13 cellular contexts compared by ENCODE assay signal in genomic region chr6:142874676-142875075, GRCh38.
DNase-seq lines count a peak whose midpoint lies in the region; ATAC-seq, FAIRE-seq and TF ChIP-seq lines count a peak whose summit lies in the region.
"Had no signal": no experiment of that assay in that cellular context is flagged by ENCODE, and none has a peak within 500 bp of the region (broad histone marks: within the 10 kb centered on the region; RNA-seq: fewer than 3 reads in every experiment).

No MANE protein-coding gene starts in this region.

- H3K4me2 ChIP-seq in HepG2 (ENCODE audit: low read depth, low read length), result no peak overlapping the region

- no peak overlapping the region for H3K27ac ChIP-seq in HepG2 (ENCODE audit: extremely low read length, insufficient read depth, low read length)
- H3K27ac ChIP-seq in right lobe of liver, result no peak overlapping the region

- DNase-seq in HepG2 (ENCODE audit: low spot score), result peak; percentile 55
- DNase-seq in right lobe of liver, result no peak
- DNase-seq in T-helper 17 cell, result no peak
- DNase-seq in glomerular visceral epithelial cell (ENCODE audit: extremely low spot score), result peak; percentile 11
- no peak for DNase-seq in hippocampal formation (lab: John Stamatoyannopoulos, UW)
- DNase-seq in RPMI8226, result no peak
- DNase-seq in C1 segment of cervical spinal cord (lab: John Stamatoyannopoulos, UW), result no peak
- no peak for DNase-seq in NOMO-1 treated with DMSO at 0.1 percent for 48 hours (lab: John Stamatoyannopoulos, UW; ENCODE audit: unreplicated experiment)
- DNase-seq: KBM-7, nephron progenitor cell had no signal

- peaks cover 6% of the 10 kb centered on the region for H3K36me3 Mint-ChIP-seq in T-helper 17 cell (ENCODE audit: low read depth)
- H3K36me3 Mint-ChIP-seq: CD14-positive monocyte had no signal

- no peak overlapping the region for H3K4me3 Mint-ChIP-seq in T-helper 17 cell
- H3K4me3 Mint-ChIP-seq: CD14-positive monocyte, nephron progenitor cell had no signal

- H3K4me3 ChIP-seq in HepG2 (replicated peaks in 1 of 3; ENCODE audit: insufficient read depth in 1 of 3, low read depth in 2 of 3, low read length in 3 of 3) (no peak overlapping the region), right lobe of liver (no peak overlapping the region)
- H3K4me3 ChIP-seq: HAP-1 had no signal

- TF ChIP-seq CTCF in HepG2 (CRISPR knock-in tag; IDR thresholded peaks at IDR 0.05) (no peak), right lobe of liver (IDR thresholded peaks at IDR 0.05) (no peak)

- H3K9ac ChIP-seq in HepG2 (ENCODE audit: insufficient read depth, low read depth, low read length), result no peak overlapping the region

- CTCF ChIA-PET in HepG2 (lab: Yijun Ruan, JAX; ENCODE audit: low intra/inter-chr PET ratio, low total read pairs), result no interaction called here

- peak overlapping the region; percentile 99 for H3K27ac Mint-ChIP-seq in T-helper 17 cell
- H3K27ac Mint-ChIP-seq: activated T-helper 2 cell treated with anti-CD3 and anti-CD28 coated beads, Interferon-gamma antibody, Interleukin-2, Interleukin-4, amounts not matched to agents 10 μg/mL and 5 μg/mL and 100 μg/mL, durations not matched to agents 14 hours and 24 hours and 36 hours; nephron progenitor cell had no signal

- peaks cover 5% of the 10 kb centered on the region for H3K79me2 ChIP-seq in HepG2 (ENCODE audit: insufficient read depth, low read length)

- no TSS peak for BruUV-seq in HepG2 (replicated peaks; lab: Mats Ljungman, UMichigan)

- H4K20me1 ChIP-seq in HepG2 (ENCODE audit: insufficient read depth, low read length), result peaks cover 9% of the 10 kb centered on the region; the same call in 1 of the 2 replicates

- H3K36me3 ChIP-seq in HepG2 (replicated peaks in 1 of 2; ENCODE audit: control insufficient read depth in 1 of 2, insufficient read depth in 2 of 2, low read length in 2 of 2), result no peaks in the 10 kb centered on the region
- H3K36me3 ChIP-seq in right lobe of liver, result no peaks in the 10 kb centered on the region
- H3K36me3 ChIP-seq: HAP-1 had no signal

- in situ Hi-C loops in HepG2 (cut with HindIII; ENCODE audit: extremely low pct_ligation_motif_present, low pct_unique_long_range_greater_than_20kb), result no loop called here

- no peak for TF ChIP-seq POLR2A in HepG2 (IDR thresholded peaks at IDR 0.05; ENCODE audit: insufficient read depth in 1 of 2, low read depth in 2 of 2, low read length in 2 of 2)
- TF ChIP-seq POLR2A in right lobe of liver (IDR thresholded peaks at IDR 0.05), result no peak

- H3K4me1 ChIP-seq in HepG2 (ENCODE audit: insufficient read depth, low read length) (peaks cover 41% of the 10 kb centered on the region), right lobe of liver (peaks cover 0 to 21% (median 3%) of the 10 kb centered on the region in 4 donors)
- H3K4me1 ChIP-seq: HAP-1 had no signal

- POLR2A ChIA-PET in HepG2 (lab: Yijun Ruan, JAX), result no interaction called here

- no peaks in the 10 kb centered on the region for H3K27me3 Mint-ChIP-seq in T-helper 17 cell

- TF ChIP-seq EP300 in HepG2 (IDR thresholded peaks at IDR 0.05; ENCODE audit: low read depth in 2 of 2, low read length in 2 of 2) (no peak), HepG2 (CRISPR knock-in tag; IDR thresholded peaks at IDR 0.05; ENCODE audit: borderline replicate concordance) (no peak)

- H3K4me1 Mint-ChIP-seq in T-helper 17 cell, result peaks cover 64% of the 10 kb centered on the region

- H3K9me3 ChIP-seq in HepG2 (ENCODE audit: low read length), result no peaks in the 10 kb centered on the region
- H3K9me3 ChIP-seq in right lobe of liver, result no peaks in the 10 kb centered on the region
- H3K9me3 ChIP-seq in T-helper 17 cell (ENCODE audit: control insufficient read depth, low read length, poor library complexity, severe bottlenecking), result no peaks in the 10 kb centered on the region
- H3K9me3 ChIP-seq: HAP-1 had no signal

- no peak overlapping the region for H2AFZ ChIP-seq in HepG2 (ENCODE audit: low read length)

- H3K27me3 ChIP-seq in HepG2 (ENCODE audit: control insufficient read depth in 1 of 2, insufficient read depth in 2 of 2, low read length in 2 of 2), result no peaks in the 10 kb centered on the region
- H3K27me3 ChIP-seq in right lobe of liver, result no peaks in the 10 kb centered on the region

- intact Hi-C loops in HepG2 (cut with micrococcal nuclease; ENCODE audit: unreplicated experiment), result loop anchor here (1.0 kb wide), 1 partner anchor 51 kb away; no protein-coding TSS in a partner anchor
- intact Hi-C loops in right lobe of liver (cut with DNase I), result no loop called here

- WGBS in HepG2 (ENCODE audit: low lambda C conversion rate), result 0% methylated on average over 1 of the region's 1 CpG
- 14% methylated on average over 1 of the region's 1 CpG for WGBS in right lobe of liver (ENCODE audit: insufficient coverage, low coverage, low lambda C conversion rate, missing lambda C conversion rate)

- no peak for FAIRE-seq in HepG2 (lab: Jason Lieb, UNC)

- TF ChIP-seq RAD21 in HepG2 (CRISPR knock-in tag; IDR thresholded peaks at IDR 0.05), result no peak

- ATAC-seq in HepG2 (peak; percentile 43; the same call in 1 of the 3 replicates), right lobe of liver (no peak), T-helper 17 cell (no peak)

TF ChIP-seq in HepG2, 621 proteins besides CTCF, POLR2A, EP300 and RAD21 (continues in another document):
- TF ChIP-seq ZNF781 (CRISPR knock-in tag; IDR thresholded peaks at IDR 0.05; ENCODE audit: borderline replicate concordance, not compliant biosample characterization) (no peak), ZBTB20 (CRISPR knock-in tag; IDR thresholded peaks at IDR 0.05; ENCODE audit: borderline replicate concordance, low read depth) (no peak), ZNF143 (CRISPR knock-in tag; IDR thresholded peaks at IDR 0.05) (no peak), XBP1 (CRISPR knock-in tag; IDR thresholded peaks at IDR 0.05) (no peak), STAT5B (CRISPR knock-in tag; IDR thresholded peaks at IDR 0.05) (no peak), EZH2 (conservative IDR thresholded peaks at IDR 0.05; ENCODE audit: low read depth, low read length) (no peak), ZNF550 (CRISPR knock-in tag; IDR thresholded peaks at IDR 0.05; ENCODE audit: borderline replicate concordance) (no peak), RARA (CRISPR knock-in tag; IDR thresholded peaks at IDR 0.05) (peak; percentile 24; the same call in 1 of the 2 replicates), ZNF543 (CRISPR knock-in tag; IDR thresholded peaks at IDR 0.05) (no peak), NR2F6 (IDR thresholded peaks at IDR 0.05) (peak; percentile 81), NR2F6 (CRISPR knock-in tag; IDR thresholded peaks at IDR 0.05) (peak; percentile 68; the same call in 1 of the 2 replicates), ZNF160 (CRISPR knock-in tag; IDR thresholded peaks at IDR 0.05) (no peak), ZSCAN12 (CRISPR knock-in tag; IDR thresholded peaks at IDR 0.05) (no peak), FOSL2 (CRISPR knock-in tag; IDR thresholded peaks at IDR 0.05) (peak; percentile 49; the same call in 1 of the 2 replicates), NR2F2 (IDR thresholded peaks at IDR 0.05; ENCODE audit: borderline replicate concordance, low read depth) (peak; percentile 80), CREB3 (CRISPR knock-in tag; IDR thresholded peaks at IDR 0.05) (no peak), SOX13 (IDR thresholded peaks at IDR 0.05) (no peak), SOX13 (CRISPR knock-in tag; conservative IDR thresholded peaks at IDR 0.05 in 1 of 2, IDR thresholded peaks at IDR 0.05 in 1 of 2) (peak in 1 of 2 experiments; percentile 50; a peak in 1 of 4 replicates), ZNF292 (CRISPR knock-in tag; IDR thresholded peaks at IDR 0.05; ENCODE audit: borderline replicate concordance, low read depth) (no peak), SIN3A (IDR thresholded peaks at IDR 0.05; ENCODE audit: borderline replicate concordance, low read depth, low read length) (no peak), NR2F1 (CRISPR knock-in tag; IDR thresholded peaks at IDR 0.05) (peak in 1 of 2 experiments; percentile 49; a peak in 1 of 4 replicates), MAFG (CRISPR knock-in tag; IDR thresholded peaks at IDR 0.05) (no peak), IKZF4 (CRISPR knock-in tag; IDR thresholded peaks at IDR 0.05; ENCODE audit: borderline replicate concordance, low read depth, not compliant biosample characterization) (no peak), ZFAT (CRISPR knock-in tag; conservative IDR thresholded peaks at IDR 0.05) (no peak), SRSF9 (IDR thresholded peaks at IDR 0.05; ENCODE audit: borderline replicate concordance, insufficient read depth, low read depth, low read length, poor library complexity, severe bottlenecking) (no peak)

Comparison
In these comparisons a context has a peak if more than half of its experiments do, and no peak if none do; other contexts are left out.
1. DNase-seq: peak in HepG2 (single experiment) and glomerular visceral epithelial cell (single experiment); none in right lobe of liver (0 of 3), T-helper 17 cell (0 of 3), hippocampal formation (0 of 2), RPMI8226 (single experiment), C1 segment of cervical spinal cord (0 of 14) and NOMO-1 treated with DMSO at 0.1 percent for 48 hours (single experiment).